Comparison of ENCODE assay signal across 34 cellular contexts in genomic region chr2:192042126-192042525, GRCh38.
"Had no signal": no experiment of that assay in that cellular context is flagged by ENCODE, and none has a peak within 500 bp of the region (broad histone marks: within the 10 kb centered on the region; RNA-seq: fewer than 3 reads in every experiment).

No MANE protein-coding gene starts in this region.

- DNase-seq: Karpas-422, Kasumi-1, MG63, MM.1S, MV-4-11, NCI-H1048, NCI-H1092, NCI-H1092 treated with DMSO at 0.1 percent for 48 hours, NCI-H1105, NCI-H1105 treated with DMSO at 0.1 percent for 48 hours, NCI-H1417, NCI-H1417 treated with DMSO at 0.1 percent for 48 hours, NCI-H1436, NCI-H1436 treated with DMSO at 0.1 percent for 48 hours, NCI-H146, NCI-H1694, NCI-H1694 treated with DMSO at 0.1 percent for 48 hours, NCI-H187, NCI-H187 treated with DMSO at 0.1 percent for 48 hours, NCI-H1930, NCI-H2029, NCI-H2029 treated with DMSO at 0.1 percent for 48 hours, NCI-H2081, NCI-H2081 treated with DMSO at 0.1 percent for 48 hours, NCI-H2107, NCI-H2171, NCI-H2171 treated with DMSO at 0.1 percent for 48 hours, NCI-H2227 treated with DMSO at 0.1 percent for 48 hours, NCI-H226, NCI-H345, NCI-H446, NCI-H446 treated with DMSO at 0.1 percent for 48 hours, NCI-H510A, NCI-H510A treated with DMSO at 0.1 percent for 48 hours had no signal

- H3K36me3 ChIP-seq: MG63 had no signal

- H3K27me3 ChIP-seq: MG63 had no signal

- H3K4me3 ChIP-seq: MG63 had no signal

- H3K9me3 ChIP-seq: MG63 had no signal
